ENCODE assay signal across 10 cellular contexts in the genomic region with DNA sequence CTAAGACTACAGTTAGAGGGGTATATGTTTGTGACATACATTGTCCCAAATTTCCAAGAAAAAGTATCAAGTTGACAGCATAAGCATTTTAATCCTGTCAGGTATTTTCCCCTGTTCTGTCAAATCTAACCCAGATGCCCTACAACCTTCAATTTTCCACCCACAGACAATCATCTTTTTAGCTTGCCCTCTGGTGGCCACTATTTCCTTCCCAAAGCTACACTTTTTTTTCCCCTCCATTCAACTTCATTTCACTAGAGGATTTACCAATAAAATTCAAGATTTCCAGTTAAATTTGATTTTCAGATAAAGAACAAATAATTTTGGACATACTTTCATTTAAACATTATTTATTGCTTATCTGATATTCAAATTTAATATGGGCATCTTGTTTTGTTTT.
A peak's percentile ranks its signal among the peaks of the same experiment; 100 is the strongest.
DNase-seq lines count a peak whose midpoint lies in the region; ATAC-seq and TF ChIP-seq lines count a peak whose summit lies in the region.
"Had no signal": no experiment of that assay in that cellular context is flagged by ENCODE, and none has a peak within 500 bp of the region (broad histone marks: within the 10 kb centered on the region; RNA-seq: fewer than 3 reads in every experiment).

No MANE protein-coding gene starts in this region.

- H3K9me3 ChIP-seq in WERI-Rb-1 (ENCODE audit: severe bottlenecking) (no peaks in the 10 kb centered on the region), right lobe of liver (no peaks in the 10 kb centered on the region)
- H3K9me3 ChIP-seq: SJSA1 had no signal

- TF ChIP-seq CTCF in WERI-Rb-1 (IDR thresholded peaks at IDR 0.05; ENCODE audit: low read depth, low read length) (peak; percentile 41), right lobe of liver (IDR thresholded peaks at IDR 0.05) (peak; percentile 53 to 69 (median 69)), coronary artery (IDR thresholded peaks at IDR 0.05) (no peak)

- H3K27me3 ChIP-seq in WERI-Rb-1 (ENCODE audit: insufficient read depth, low read depth, severe bottlenecking) (no peaks in the 10 kb centered on the region), right lobe of liver (no peaks in the 10 kb centered on the region)
- H3K27me3 ChIP-seq: SJSA1 had no signal

- TF ChIP-seq POLR2A in right lobe of liver (IDR thresholded peaks at IDR 0.05), result no peak

- H3K36me3 ChIP-seq in WERI-Rb-1, result no peaks in the 10 kb centered on the region
- no peaks in the 10 kb centered on the region for H3K36me3 ChIP-seq in right lobe of liver
- H3K36me3 ChIP-seq: SJSA1 had no signal

- H3K4me3 ChIP-seq in WERI-Rb-1 (ENCODE audit: low read depth, low read length), result no peak overlapping the region
- no peak overlapping the region for H3K4me3 ChIP-seq in right lobe of liver
- H3K4me3 ChIP-seq in coronary artery, result no peak overlapping the region
- H3K4me3 ChIP-seq: SJSA1 had no signal

- H3K27ac ChIP-seq in WERI-Rb-1, result no peak overlapping the region
- no peak overlapping the region for H3K27ac ChIP-seq in right lobe of liver
- H3K27ac ChIP-seq in coronary artery, result no peak overlapping the region
- H3K27ac ChIP-seq: SJSA1 had no signal

- no peaks in the 10 kb centered on the region for H3K4me1 ChIP-seq in right lobe of liver
- H3K4me1 ChIP-seq: SJSA1 had no signal

- ATAC-seq in HG03439 (IDR thresholded peaks at IDR 0.05; ENCODE audit: unreplicated experiment), result peak; percentile 56
- ATAC-seq in right lobe of liver, result peak; percentile 75 to 83 (median 80)
- no peak for ATAC-seq in HG03469 (IDR thresholded peaks at IDR 0.05; ENCODE audit: unreplicated experiment)

- DNase-seq in COR-L47 (lab: John Stamatoyannopoulos, UW) (peak; percentile 5), WERI-Rb-1 (peak; percentile 17), right lobe of liver (no peak), posterior vena cava (ENCODE audit: low spot score) (no peak), coronary artery (ENCODE audit: low spot score) (no peak), epidermal melanocyte (ENCODE audit: insufficient read length, low spot score) (no peak)
- DNase-seq: effector CD4-positive, alpha-beta T cell had no signal

- intact Hi-C loops in right lobe of liver (cut with DNase I) (no loop called here), posterior vena cava (cut with DNase I) (no loop called here)

Comparison
In these comparisons a context has a peak if more than half of its experiments do, and no peak if none do; other contexts are left out.
1. DNase-seq: peak in COR-L47 (single experiment) and WERI-Rb-1 (single experiment); none in right lobe of liver (0 of 3), posterior vena cava (single experiment), coronary artery (single experiment) and epidermal melanocyte (single experiment).